1 cellular context compared by ENCODE assay signal in the genomic region with DNA sequence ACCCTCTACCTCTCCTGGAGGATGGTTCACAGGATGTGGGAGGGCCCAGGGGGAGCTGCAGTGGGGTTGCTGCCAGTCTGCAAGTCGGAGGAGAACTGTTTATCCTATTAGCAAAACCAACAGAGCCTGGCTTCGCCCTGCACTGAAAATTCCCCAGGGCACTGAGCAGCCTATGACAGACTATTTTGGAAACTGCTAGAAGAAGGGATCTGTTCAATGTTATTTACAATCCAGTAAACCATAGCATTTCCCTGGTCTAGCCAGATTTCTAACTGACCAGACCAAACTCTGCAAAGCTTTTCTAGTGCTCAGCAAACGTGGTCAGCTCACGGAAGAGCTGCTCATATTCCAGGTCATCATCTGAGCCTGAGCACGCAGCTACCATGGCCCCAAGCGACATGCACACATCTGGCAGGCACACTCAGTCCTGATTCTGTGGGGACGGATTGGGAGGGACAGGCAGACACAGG.
TF ChIP-seq lines count a peak whose summit lies in the region.

No MANE protein-coding gene starts in this region.

TF ChIP-seq in SK-N-SH, 30 proteins besides CTCF, POLR2A, EP300 and RAD21 (continued from another document):
- TF ChIP-seq, protein P1, sequence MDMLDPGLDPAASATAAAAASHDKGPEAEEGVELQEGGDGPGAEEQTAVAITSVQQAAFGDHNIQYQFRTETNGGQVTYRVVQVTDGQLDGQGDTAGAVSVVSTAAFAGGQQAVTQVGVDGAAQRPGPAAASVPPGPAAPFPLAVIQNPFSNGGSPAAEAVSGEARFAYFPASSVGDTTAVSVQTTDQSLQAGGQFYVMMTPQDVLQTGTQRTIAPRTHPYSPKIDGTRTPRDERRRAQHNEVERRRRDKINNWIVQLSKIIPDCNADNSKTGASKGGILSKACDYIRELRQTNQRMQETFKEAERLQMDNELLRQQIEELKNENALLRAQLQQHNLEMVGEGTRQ (IDR thresholded peaks at IDR 0.05; ENCODE audit: borderline replicate concordance, low read depth, low read length), result no peak
- TF ChIP-seq YY1 (IDR thresholded peaks at IDR 0.05; ENCODE audit: low read depth) (no peak), RCOR1 (IDR thresholded peaks at IDR 0.05; ENCODE audit: low read length) (no peak), CHD2 (IDR thresholded peaks at IDR 0.05; ENCODE audit: low read length, partially characterized antibody) (peak; percentile 9), TCF12 (IDR thresholded peaks at IDR 0.05) (no peak), TEAD4 (IDR thresholded peaks at IDR 0.05; ENCODE audit: borderline replicate concordance, insufficient read depth) (no peak), RFX5 (IDR thresholded peaks at IDR 0.05; ENCODE audit: low read length) (no peak), GABPA (IDR thresholded peaks at IDR 0.05; ENCODE audit: low read depth) (no peak), MXI1 (IDR thresholded peaks at IDR 0.05; ENCODE audit: low read depth, low read length) (peak; percentile 48; the same call in 1 of the 2 replicates), ELF1 (IDR thresholded peaks at IDR 0.05) (no peak), FOXJ3 (CRISPR knock-in tag; IDR thresholded peaks at IDR 0.05) (0 out of 2 replicates have a peak, but pooled peaks have one; percentile 12), MEF2A (IDR thresholded peaks at IDR 0.05; ENCODE audit: borderline replicate concordance, low read depth) (no peak), POLR2AphosphoS5 (IDR thresholded peaks at IDR 0.05; ENCODE audit: low read depth, low read length) (no peak), TAF1 (IDR thresholded peaks at IDR 0.05; ENCODE audit: borderline replicate concordance, low read depth, low read length) (no peak), NFIC (IDR thresholded peaks at IDR 0.05; ENCODE audit: borderline replicate concordance) (no peak), NRF1 (IDR thresholded peaks at IDR 0.05; ENCODE audit: low read depth, low read length) (no peak)
- TF ChIP-seq, protein P2, sequence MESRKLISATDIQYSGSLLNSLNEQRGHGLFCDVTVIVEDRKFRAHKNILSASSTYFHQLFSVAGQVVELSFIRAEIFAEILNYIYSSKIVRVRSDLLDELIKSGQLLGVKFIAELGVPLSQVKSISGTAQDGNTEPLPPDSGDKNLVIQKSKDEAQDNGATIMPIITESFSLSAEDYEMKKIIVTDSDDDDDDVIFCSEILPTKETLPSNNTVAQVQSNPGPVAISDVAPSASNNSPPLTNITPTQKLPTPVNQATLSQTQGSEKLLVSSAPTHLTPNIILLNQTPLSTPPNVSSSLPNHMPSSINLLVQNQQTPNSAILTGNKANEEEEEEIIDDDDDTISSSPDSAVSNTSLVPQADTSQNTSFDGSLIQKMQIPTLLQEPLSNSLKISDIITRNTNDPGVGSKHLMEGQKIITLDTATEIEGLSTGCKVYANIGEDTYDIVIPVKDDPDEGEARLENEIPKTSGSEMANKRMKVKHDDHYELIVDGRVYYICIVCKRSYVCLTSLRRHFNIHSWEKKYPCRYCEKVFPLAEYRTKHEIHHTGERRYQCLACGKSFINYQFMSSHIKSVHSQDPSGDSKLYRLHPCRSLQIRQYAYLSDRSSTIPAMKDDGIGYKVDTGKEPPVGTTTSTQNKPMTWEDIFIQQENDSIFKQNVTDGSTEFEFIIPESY (IDR thresholded peaks at IDR 0.05; ENCODE audit: borderline replicate concordance, low read depth), result no peak
- TF ChIP-seq, protein P3, sequence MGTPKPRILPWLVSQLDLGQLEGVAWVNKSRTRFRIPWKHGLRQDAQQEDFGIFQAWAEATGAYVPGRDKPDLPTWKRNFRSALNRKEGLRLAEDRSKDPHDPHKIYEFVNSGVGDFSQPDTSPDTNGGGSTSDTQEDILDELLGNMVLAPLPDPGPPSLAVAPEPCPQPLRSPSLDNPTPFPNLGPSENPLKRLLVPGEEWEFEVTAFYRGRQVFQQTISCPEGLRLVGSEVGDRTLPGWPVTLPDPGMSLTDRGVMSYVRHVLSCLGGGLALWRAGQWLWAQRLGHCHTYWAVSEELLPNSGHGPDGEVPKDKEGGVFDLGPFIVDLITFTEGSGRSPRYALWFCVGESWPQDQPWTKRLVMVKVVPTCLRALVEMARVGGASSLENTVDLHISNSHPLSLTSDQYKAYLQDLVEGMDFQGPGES (IDR thresholded peaks at IDR 0.05; ENCODE audit: low read depth, low read length), result no peak
- TF ChIP-seq, protein P4, sequence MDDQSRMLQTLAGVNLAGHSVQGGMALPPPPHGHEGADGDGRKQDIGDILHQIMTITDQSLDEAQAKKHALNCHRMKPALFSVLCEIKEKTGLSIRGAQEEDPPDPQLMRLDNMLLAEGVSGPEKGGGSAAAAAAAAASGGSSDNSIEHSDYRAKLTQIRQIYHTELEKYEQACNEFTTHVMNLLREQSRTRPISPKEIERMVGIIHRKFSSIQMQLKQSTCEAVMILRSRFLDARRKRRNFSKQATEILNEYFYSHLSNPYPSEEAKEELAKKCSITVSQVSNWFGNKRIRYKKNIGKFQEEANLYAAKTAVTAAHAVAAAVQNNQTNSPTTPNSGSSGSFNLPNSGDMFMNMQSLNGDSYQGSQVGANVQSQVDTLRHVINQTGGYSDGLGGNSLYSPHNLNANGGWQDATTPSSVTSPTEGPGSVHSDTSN (IDR thresholded peaks at IDR 0.05), result no peak
- TF ChIP-seq, protein P5, sequence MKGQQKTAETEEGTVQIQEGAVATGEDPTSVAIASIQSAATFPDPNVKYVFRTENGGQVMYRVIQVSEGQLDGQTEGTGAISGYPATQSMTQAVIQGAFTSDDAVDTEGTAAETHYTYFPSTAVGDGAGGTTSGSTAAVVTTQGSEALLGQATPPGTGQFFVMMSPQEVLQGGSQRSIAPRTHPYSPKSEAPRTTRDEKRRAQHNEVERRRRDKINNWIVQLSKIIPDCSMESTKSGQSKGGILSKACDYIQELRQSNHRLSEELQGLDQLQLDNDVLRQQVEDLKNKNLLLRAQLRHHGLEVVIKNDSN (IDR thresholded peaks at IDR 0.05; ENCODE audit: borderline replicate concordance, low read depth), result no peak
